ENCODE assay signal across 16 cellular contexts in genomic region chr13:100115693-100116254, GRCh38.
DNase-seq lines count a peak whose midpoint lies in the region; ATAC-seq and FAIRE-seq lines count a peak whose summit lies in the region.
"Had no signal": no experiment of that assay in that cellular context is flagged by ENCODE, and none has a peak within 500 bp of the region (broad histone marks: within the 10 kb centered on the region; RNA-seq: fewer than 3 reads in every experiment).

No MANE protein-coding gene starts in this region.

- ATAC-seq in GM18498 (IDR thresholded peaks at IDR 0.05; ENCODE audit: unreplicated experiment) (peak; percentile 58), GM19397 (IDR thresholded peaks at IDR 0.05; ENCODE audit: unreplicated experiment) (peak; percentile 66), HG02798 (IDR thresholded peaks at IDR 0.05; ENCODE audit: poor library complexity, unreplicated experiment) (peak; percentile 57), HG03439 (IDR thresholded peaks at IDR 0.05; ENCODE audit: unreplicated experiment) (peak; percentile 51)
- ATAC-seq: left ventricle myocardium superior had no signal

- FAIRE-seq in urothelium cell line (lab: Jason Lieb, UNC), result no peak

- no peak for DNase-seq in cortex of kidney (lab: John Stamatoyannopoulos, UW)
- DNase-seq in NCI-H2227 treated with DMSO at 0.1 percent for 48 hours (lab: John Stamatoyannopoulos, UW), result no peak
- DNase-seq in urothelium cell line (ENCODE audit: low spot score), result no peak
- DNase-seq in posterior cingulate gyrus, result no peak
- DNase-seq: ACHN; adrenal gland; DMS79; esophagus squamous epithelium; left ventricle myocardium superior; NCI-H2081; NCI-H524; stimulated activated CD4-positive, alpha-beta T cell treated with anti-CD3 and anti-CD28 coated beads, Interleukin-15, amount 100 ng/mL, for 24 hours had no signal

- intact Hi-C loops in posterior cingulate gyrus (cut with DNase I), result no loop called here
